In the genomic region with DNA sequence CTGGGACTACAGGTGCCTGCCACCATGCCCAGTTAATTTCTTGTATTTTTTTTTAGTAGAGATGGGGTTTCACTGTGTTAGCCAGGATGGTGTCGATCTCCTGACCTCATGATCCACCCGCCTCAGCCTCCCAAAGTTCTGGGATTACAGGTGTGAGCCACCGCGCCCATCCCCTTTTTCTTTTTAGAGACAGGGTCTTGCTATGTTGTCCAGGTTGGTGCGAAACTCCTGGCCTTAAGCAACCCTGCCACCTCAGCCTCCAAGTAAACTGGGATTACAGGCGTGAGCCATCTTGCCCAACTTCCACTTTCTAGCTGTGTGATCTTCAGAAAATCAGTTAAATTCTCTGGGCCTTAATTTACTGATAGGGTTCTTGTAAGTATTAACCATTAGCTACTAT, we compare ENCODE assay signal across 8 cellular contexts. TPM values are rescaled to one million over a fixed set of nuclear protein-coding genes. Genes with fewer than 3 reads are reported as not detected.
"Had no signal": no experiment of that assay in that cellular context is flagged by ENCODE, and none has a peak within 500 bp of the region (broad histone marks: within the 10 kb centered on the region; RNA-seq: fewer than 3 reads in every experiment).

No MANE protein-coding gene starts in this region.

RNA-seq across cellular contexts. Expression of gene HEATR4, which starts 8.2 kb away (rescaled TPM):
- total RNA-seq: astrocyte, dermis microvascular lymphatic vessel endothelial cell had no signal

RNA-seq across cellular contexts. Expression of gene ACOT6, which starts 45.4 kb away (rescaled TPM):
- total RNA-seq: astrocyte, bronchial epithelial cell, chondrocyte, dermis microvascular lymphatic vessel endothelial cell, Right ventricle myocardium superior, skeletal muscle tissue, temporal lobe, upper lobe of right lung had no signal
